Comparison of ENCODE assay signal across 9 cellular contexts in the genomic region with DNA sequence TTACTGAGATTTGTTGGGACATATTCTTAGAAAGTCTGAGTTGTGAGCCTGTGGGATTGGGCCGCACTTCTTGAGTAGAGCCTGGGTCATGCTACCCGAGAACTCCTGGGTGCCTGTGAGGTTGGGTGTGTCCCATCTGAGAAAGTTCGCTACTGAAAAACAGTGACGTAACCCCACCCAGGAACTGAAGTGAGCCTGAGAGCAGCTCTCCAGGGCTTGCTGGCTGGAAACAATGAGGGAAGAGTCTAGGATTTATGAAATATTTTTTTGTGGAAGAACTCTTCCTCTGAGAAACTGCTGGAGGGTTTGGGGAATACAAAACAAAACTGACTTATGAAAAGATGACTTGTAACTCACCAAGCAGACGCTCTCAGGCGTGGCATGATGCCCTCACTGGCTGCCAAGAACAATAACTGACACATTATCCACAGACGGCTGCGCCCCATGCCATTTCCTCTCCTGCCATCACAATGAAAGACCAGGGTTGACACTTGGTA.
DNase-seq lines count a peak whose midpoint lies in the region; ATAC-seq and TF ChIP-seq lines count a peak whose summit lies in the region.
"Had no signal": no experiment of that assay in that cellular context is flagged by ENCODE, and none has a peak within 500 bp of the region (broad histone marks: within the 10 kb centered on the region; RNA-seq: fewer than 3 reads in every experiment).

No MANE protein-coding gene starts in this region.

- peak; percentile 18 for DNase-seq in ELR (ENCODE audit: low read depth)
- peak; percentile 99 for DNase-seq in SK-MEL-5 (ENCODE audit: low read depth, low spot score)
- DNase-seq in ascending aorta (ENCODE audit: low spot score in 2 of 2), result peak; percentile 81 to 94
- peak; percentile 82 to 93 (median 90) for DNase-seq in right cardiac atrium
- DNase-seq in stimulated activated CD8-positive, alpha-beta memory T cell treated with anti-CD3 and anti-CD28 coated beads, Interleukin-12 subunit alpha, Interleukin-12 subunit beta, amount 100 ng/mL, for 1 hour (ENCODE audit: low read depth), result peak; percentile 39
- no peak for DNase-seq in GM23338 (ENCODE audit: low spot score)

- H3K27ac ChIP-seq in ascending aorta (peak overlapping the region; percentile 93), right cardiac atrium (ENCODE audit: low read length) (peak overlapping the region; percentile 93), GM23338 (ENCODE audit: low read depth) (no peak overlapping the region)

- peaks cover 95% of the 10 kb centered on the region for H3K79me2 ChIP-seq in GM23338 (replicated peaks; ENCODE audit: insufficient read depth)

- peaks cover 41% of the 10 kb centered on the region for H3K4me1 Mint-ChIP-seq in GM23338

- H3K27me3 ChIP-seq in ascending aorta (no peaks in the 10 kb centered on the region), right cardiac atrium (ENCODE audit: control insufficient read depth, insufficient read depth) (no peaks in the 10 kb centered on the region), GM23338 (ENCODE audit: insufficient read depth) (no peaks in the 10 kb centered on the region)

- no peak overlapping the region for H3K4me3 Mint-ChIP-seq in GM23338
- H3K4me3 Mint-ChIP-seq: nephron had no signal

- no peaks in the 10 kb centered on the region for H3F3A ChIP-seq in GM23338 (replicated peaks; ENCODE audit: low read depth)

- no peak overlapping the region for H3K4me2 ChIP-seq in GM23338

- H3K36me3 ChIP-seq in ascending aorta (no peaks in the 10 kb centered on the region), GM23338 (ENCODE audit: insufficient read depth) (no peaks in the 10 kb centered on the region)

- H3K9me3 Mint-ChIP-seq in GM23338, result no peaks in the 10 kb centered on the region
- H3K9me3 Mint-ChIP-seq: nephron had no signal

- no peaks in the 10 kb centered on the region for H3K9me2 ChIP-seq in GM23338 (ENCODE audit: insufficient read depth)

- H3K4me1 ChIP-seq in ascending aorta (peaks cover 25 to 72% of the 10 kb centered on the region in 2 donors), right cardiac atrium (ENCODE audit: control insufficient read depth, insufficient read depth, low read length) (peaks cover 11% of the 10 kb centered on the region), GM23338 (ENCODE audit: insufficient read depth) (peaks cover 29% of the 10 kb centered on the region)

- H3K4me3 ChIP-seq in ascending aorta, result peak overlapping the region in 1 of 2 donors; percentile 44
- H3K4me3 ChIP-seq in right cardiac atrium (ENCODE audit: low read length), result no peak overlapping the region
- H3K4me3 ChIP-seq in GM23338, result no peak overlapping the region

- H3K9me3 ChIP-seq in ascending aorta (no peaks in the 10 kb centered on the region), right cardiac atrium (ENCODE audit: control insufficient read depth, low read length) (no peaks in the 10 kb centered on the region)

- H4K20me1 ChIP-seq in GM23338 (replicated peaks; ENCODE audit: insufficient read depth), result peaks cover 16% of the 10 kb centered on the region; the same call in 1 of the 2 replicates

- H3K27me3 Mint-ChIP-seq in GM23338 (ENCODE audit: insufficient read depth, low read depth, poor library complexity), result peaks cover 2% of the 10 kb centered on the region

- intact Hi-C loops in ascending aorta (cut with DNase I), result loop anchor here (2.0 kb wide), 1 partner anchor 55 kb away; no protein-coding TSS in a partner anchor
- intact Hi-C loops in right cardiac atrium (cut with DNase I), result loop anchor here in 1 of 4 donors (10.0 kb wide), 1 partner anchor 65 kb away; a partner anchor contains a TSS

- 18% methylated on average over 8 of the region's 8 CpGs for WGBS in right cardiac atrium

- H3K36me3 Mint-ChIP-seq in GM23338 (ENCODE audit: low read depth), result peaks cover under 1% of the 10 kb centered on the region; the same call in 2 of the 3 replicates

- ATAC-seq in HG03196 (IDR thresholded peaks at IDR 0.05; ENCODE audit: unreplicated experiment) (peak; percentile 47), right cardiac atrium (peak; percentile 63 to 65), GM23338 (no peak), HG03135 (IDR thresholded peaks at IDR 0.05; ENCODE audit: unreplicated experiment) (no peak)

- TF ChIP-seq CTCF in ascending aorta (IDR thresholded peaks at IDR 0.05) (no peak), GM23338 (conservative IDR thresholded peaks at IDR 0.05; ENCODE audit: low read depth in 2 of 2) (no peak)

- no peak overlapping the region for H2AFZ ChIP-seq in GM23338

- in situ Hi-C loops in SK-MEL-5 (cut with HindIII; ENCODE audit: low pct_unique_long_range_greater_than_20kb, low sequenced_read_pairs), result no loop called here

- no peak overlapping the region for H3K27ac Mint-ChIP-seq in GM23338

TF ChIP-seq in GM23338, 12 proteins besides CTCF, POLR2A, EP300 and RAD21:
- no peak for TF ChIP-seq ZNF331 (CRISPR knock-in tag; IDR thresholded peaks at IDR 0.05; ENCODE audit: low read depth)

Comparison
In these comparisons a context has a peak if more than half of its experiments do, and no peak if none do; other contexts are left out.
1. ATAC-seq: peak in HG03196 (single experiment) and right cardiac atrium (2 of 2); none in GM23338 (single experiment) and HG03135 (single experiment).